In the genomic region with DNA sequence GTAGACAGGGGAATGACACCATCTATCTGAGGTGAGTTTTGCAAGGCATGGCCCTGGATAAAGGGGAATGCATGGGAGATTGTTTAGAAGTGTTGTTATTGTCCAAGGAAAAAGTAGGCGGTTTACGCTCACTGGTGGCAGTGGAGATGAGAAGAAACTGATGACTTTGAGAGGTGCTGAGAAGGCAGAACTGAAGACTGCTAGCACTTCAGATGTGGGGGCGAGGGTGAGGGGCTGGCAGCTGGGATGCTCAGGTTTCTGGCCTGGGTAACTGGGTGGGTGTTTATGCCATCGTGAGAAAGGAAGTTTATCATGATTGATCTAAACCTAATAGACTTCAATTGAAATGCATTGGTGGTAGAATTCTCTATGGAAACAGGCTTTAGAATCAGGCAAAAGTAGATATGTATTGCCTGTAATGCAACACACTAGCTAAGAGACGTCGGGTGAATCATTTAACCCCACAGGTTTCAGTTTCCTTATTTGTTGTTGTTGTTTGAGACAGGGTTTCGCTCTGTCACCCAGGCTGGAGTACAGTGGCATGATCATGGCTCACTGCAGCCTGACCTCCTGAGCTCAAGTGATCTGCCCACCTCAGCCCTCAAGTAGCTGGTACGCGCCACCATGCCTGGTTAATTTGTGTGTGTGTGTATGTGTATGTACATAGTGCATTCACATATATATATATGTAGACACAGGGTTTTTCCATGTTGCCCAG, we compare ENCODE assay signal across 14 cellular contexts.
DNase-seq lines count a peak whose midpoint lies in the region; ATAC-seq and TF ChIP-seq lines count a peak whose summit lies in the region.
"Had no signal": no experiment of that assay in that cellular context is flagged by ENCODE, and none has a peak within 500 bp of the region (broad histone marks: within the 10 kb centered on the region; RNA-seq: fewer than 3 reads in every experiment).

No MANE protein-coding gene starts in this region.

- intact Hi-C loops in CD8-positive, alpha-beta T cell (cut with DNase I, micrococcal nuclease): no loop called here
- intact Hi-C loops in thyroid gland (cut with DNase I): no loop called here
- intact Hi-C loops in CD4-positive, alpha-beta memory T cell (cut with micrococcal nuclease): no loop called here

- H3K27me3 Mint-ChIP-seq in CD8-positive, alpha-beta T cell (ENCODE audit: low read depth): peaks cover 12% of the 10 kb centered on the region
- peaks cover 0 to 7% of the 10 kb centered on the region in 2 donors for H3K27me3 Mint-ChIP-seq in CD4-positive, alpha-beta memory T cell

- ATAC-seq in GM19023 (IDR thresholded peaks at IDR 0.05; ENCODE audit: unreplicated experiment): peak; percentile 100
- ATAC-seq in HG02642 (IDR thresholded peaks at IDR 0.05; ENCODE audit: poor library complexity, unreplicated experiment): peak; percentile 100
- ATAC-seq in HG03520 (IDR thresholded peaks at IDR 0.05; ENCODE audit: unreplicated experiment): peak; percentile 99
- no peak for ATAC-seq in CD8-positive, alpha-beta T cell
- ATAC-seq: gastrocnemius medialis had no signal

- CTCF ChIA-PET in CD8-positive, alpha-beta T cell (lab: Charles Lee): no interaction called here
- CTCF ChIA-PET in CD4-positive, alpha-beta memory T cell (lab: Charles Lee; ENCODE audit: partially characterized antibody): no interaction called here

- no peaks in the 10 kb centered on the region for H3K9me3 Mint-ChIP-seq in CD8-positive, alpha-beta T cell
- no peaks in the 10 kb centered on the region for H3K9me3 Mint-ChIP-seq in CD4-positive, alpha-beta memory T cell

- H4K20me1 ChIP-seq in BLaER1 treated with 17β-estradiol and CSF1 and Interleukin-3, amounts not matched to agents 10 nM and 100 nM: no peaks in the 10 kb centered on the region

- no peaks in the 10 kb centered on the region for H3K9me3 ChIP-seq in BLaER1 treated with 17β-estradiol and CSF1 and Interleukin-3, amounts not matched to agents 10 nM and 100 nM (replicated peaks in 1 of 11)
- no peaks in the 10 kb centered on the region for H3K9me3 ChIP-seq in CD8-positive, alpha-beta T cell (ENCODE audit: low read length)
- no peaks in the 10 kb centered on the region for H3K9me3 ChIP-seq in thyroid gland
- no peaks in the 10 kb centered on the region for H3K9me3 ChIP-seq in CD4-positive, alpha-beta memory T cell (ENCODE audit: control insufficient read depth in 1 of 2, low read length in 2 of 2)
- H3K9me3 ChIP-seq: gastrocnemius medialis had no signal

- DNase-seq in CD8-positive, alpha-beta T cell: no peak
- DNase-seq in NOMO-1 treated with dmso at 0.1 percent for 144 hours (lab: John Stamatoyannopoulos, UW; ENCODE audit: unreplicated experiment): no peak
- no peak for DNase-seq in thyroid gland
- DNase-seq in CD4-positive, alpha-beta memory T cell: no peak
- DNase-seq: activated CD4-positive, alpha-beta T cell treated with anti-CD3 and anti-CD28 coated beads, Interleukin-2, amount 50 U/mL, for 4 hours; caudate nucleus; gastrocnemius medialis; mesendoderm; small intestine had no signal

- no peaks in the 10 kb centered on the region for H3K36me3 ChIP-seq in BLaER1 treated with 17β-estradiol and CSF1 and Interleukin-3, amounts not matched to agents 10 nM and 100 nM
- H3K36me3 ChIP-seq in CD8-positive, alpha-beta T cell (ENCODE audit: insufficient read depth, low read length): no peaks in the 10 kb centered on the region
- no peaks in the 10 kb centered on the region for H3K36me3 ChIP-seq in thyroid gland
- H3K36me3 ChIP-seq in CD4-positive, alpha-beta memory T cell (ENCODE audit: insufficient read depth, low read length): no peaks in the 10 kb centered on the region
- H3K36me3 ChIP-seq: gastrocnemius medialis had no signal

- H3K4me1 Mint-ChIP-seq in CD8-positive, alpha-beta T cell (ENCODE audit: low read depth): no peaks in the 10 kb centered on the region
- H3K4me1 Mint-ChIP-seq in CD4-positive, alpha-beta memory T cell: peaks cover 0 to 4% (median 0%) of the 10 kb centered on the region in 4 donors

- H3K4me2 ChIP-seq in BLaER1 treated with 17β-estradiol and CSF1 and Interleukin-3, amounts not matched to agents 10 nM and 100 nM: peak overlapping the region in 6 of 11 experiments; percentile 5 to 58 (median 26); a peak in 7 of 22 replicates

- TF ChIP-seq POLR2A in thyroid gland (IDR thresholded peaks at IDR 0.05): no peak

- TF ChIP-seq CTCF in CD8-positive, alpha-beta T cell (IDR thresholded peaks at IDR 0.05): no peak
- TF ChIP-seq CTCF in thyroid gland (IDR thresholded peaks at IDR 0.05): no peak

- no peaks in the 10 kb centered on the region for H3K27me3 ChIP-seq in BLaER1 treated with 17β-estradiol and CSF1 and Interleukin-3, amounts not matched to agents 10 nM and 100 nM
- H3K27me3 ChIP-seq in CD8-positive, alpha-beta T cell (ENCODE audit: insufficient read depth, low read length): no peaks in the 10 kb centered on the region
- H3K27me3 ChIP-seq in thyroid gland: no peaks in the 10 kb centered on the region
- H3K27me3 ChIP-seq in CD4-positive, alpha-beta memory T cell (ENCODE audit: insufficient read depth, low read length): no peaks in the 10 kb centered on the region
- H3K27me3 ChIP-seq: gastrocnemius medialis had no signal

- H3K4me3 Mint-ChIP-seq in CD8-positive, alpha-beta T cell: no peak overlapping the region
- no peak overlapping the region for H3K4me3 Mint-ChIP-seq in CD4-positive, alpha-beta memory T cell

- peaks cover 0 to 15% (median 7%) of the 10 kb centered on the region in 10 experiments; a peak in 8 of 20 replicates for H3K4me1 ChIP-seq in BLaER1 treated with 17β-estradiol and CSF1 and Interleukin-3, amounts not matched to agents 10 nM and 100 nM
- H3K4me1 ChIP-seq in CD8-positive, alpha-beta T cell (ENCODE audit: insufficient read depth, low read length): no peaks in the 10 kb centered on the region
- no peaks in the 10 kb centered on the region for H3K4me1 ChIP-seq in thyroid gland
- H3K4me1 ChIP-seq in CD4-positive, alpha-beta memory T cell (ENCODE audit: insufficient read depth, low read length): no peaks in the 10 kb centered on the region

- H3K9ac ChIP-seq in BLaER1 treated with 17β-estradiol and CSF1 and Interleukin-3, amounts not matched to agents 10 nM and 100 nM: no peak overlapping the region

- POLR2A ChIA-PET in CD8-positive, alpha-beta T cell (lab: Charles Lee): no interaction called here
- POLR2A ChIA-PET in CD4-positive, alpha-beta memory T cell (lab: Charles Lee; ENCODE audit: partially characterized antibody): no interaction called here

- 81 to 93% methylated on average over 9 of the region's 9 CpGs for WGBS in thyroid gland, 2 donors

- H3K27ac Mint-ChIP-seq in CD8-positive, alpha-beta T cell: no peak overlapping the region
- H3K27ac Mint-ChIP-seq in CD4-positive, alpha-beta memory T cell: no peak overlapping the region

- no peaks in the 10 kb centered on the region for H3K36me3 Mint-ChIP-seq in CD8-positive, alpha-beta T cell
- no peaks in the 10 kb centered on the region for H3K36me3 Mint-ChIP-seq in CD4-positive, alpha-beta memory T cell

- H3K4me3 ChIP-seq in BLaER1 treated with 17β-estradiol and CSF1 and Interleukin-3, amounts not matched to agents 10 nM and 100 nM: no peak overlapping the region
- H3K4me3 ChIP-seq in CD8-positive, alpha-beta T cell (ENCODE audit: low read depth, low read length): no peak overlapping the region
- no peak overlapping the region for H3K4me3 ChIP-seq in thyroid gland (replicated peaks in 1 of 3)
- H3K4me3 ChIP-seq in CD4-positive, alpha-beta memory T cell (ENCODE audit: low read length in 2 of 2): no peak overlapping the region
- H3K4me3 ChIP-seq: gastrocnemius medialis had no signal

- peak overlapping the region in 2 of 11 experiments; percentile 7 to 38; a peak in 2 of 22 replicates for H3K27ac ChIP-seq in BLaER1 treated with 17β-estradiol and CSF1 and Interleukin-3, amounts not matched to agents 10 nM and 100 nM
- H3K27ac ChIP-seq in CD8-positive, alpha-beta T cell (ENCODE audit: low read depth, low read length): no peak overlapping the region
- H3K27ac ChIP-seq in thyroid gland: no peak overlapping the region
- no peak overlapping the region for H3K27ac ChIP-seq in CD4-positive, alpha-beta memory T cell (ENCODE audit: low read depth, low read length)
- H3K27ac ChIP-seq: C4-2B, gastrocnemius medialis had no signal
